Comparison of ENCODE assay signal across 18 cellular contexts in genomic region chr6:152671146-152671545, GRCh38. TPM values are rescaled to one million over a fixed set of nuclear protein-coding genes. Genes with fewer than 3 reads are reported as not detected.
"Had no signal": no experiment of that assay in that cellular context is flagged by ENCODE, and none has a peak within 500 bp of the region (broad histone marks: within the 10 kb centered on the region; RNA-seq: fewer than 3 reads in every experiment).

No MANE protein-coding gene starts in this region.

- FAIRE-seq: keratinocyte had no signal

- DNase-seq: activated CD4-positive, alpha-beta T cell treated with anti-CD3 and anti-CD28 coated beads, Interleukin-2, amount 10 ng/mL, durations not matched to agents 24 days and 14 days; activated CD4-positive, CD25-positive, alpha-beta regulatory T cell; activated CD8-positive, alpha-beta memory T cell treated with anti-CD3 and anti-CD28 coated beads, Interleukin-2, amount 50 U/mL, for 48 hours; activated CD8-positive, alpha-beta T cell treated with anti-CD3 and anti-CD28 coated beads, Interleukin-2, amount 10 ng/mL, durations not matched to agents 7 days and 5 days; activated gamma-delta T cell treated with Interleukin-2 at 50 U/mL for 16 hours; activated naive CD8-positive, alpha-beta T cell treated with anti-CD3 and anti-CD28 coated beads for 36 hours; anterior cingulate cortex; cerebellar nuclear complex; left ventricle myocardium inferior; naive thymus-derived CD8-positive, alpha-beta T cell; right cardiac atrium; stimulated activated naive CD8-positive, alpha-beta T cell treated with anti-CD3 and anti-CD28 coated beads, Interleukin-15, amount 100 ng/mL, for 72 hours; T-helper 2 cell; testis; upper lobe of left lung had no signal

- ATAC-seq: activated CD8-positive, alpha-beta T cell treated with anti-CD3 and anti-CD28 coated beads, Interleukin-2, amount 10 ng/mL, durations not matched to agents 7 days and 5 days; gastroesophageal sphincter; naive thymus-derived CD8-positive, alpha-beta T cell; right cardiac atrium; stimulated activated naive CD8-positive, alpha-beta T cell treated with anti-CD3 and anti-CD28 coated beads, Interleukin-15, amount 100 ng/mL, for 72 hours had no signal

- H3K36me3 ChIP-seq: gastroesophageal sphincter, left ventricle myocardium inferior, upper lobe of left lung had no signal

- H3K27me3 ChIP-seq: gastroesophageal sphincter, testis, upper lobe of left lung had no signal

- H3K27ac ChIP-seq: gastroesophageal sphincter, left ventricle myocardium inferior, testis, upper lobe of left lung had no signal

- H3K9me3 ChIP-seq: gastroesophageal sphincter, testis, upper lobe of left lung had no signal

- H3K4me3 ChIP-seq: gastroesophageal sphincter, left ventricle myocardium inferior, testis, upper lobe of left lung had no signal

- H3K4me1 ChIP-seq: gastroesophageal sphincter, left ventricle myocardium inferior, testis, upper lobe of left lung had no signal

RNA-seq across cellular contexts. Expression of gene MYCT1, which starts 26.6 kb away (rescaled TPM):
- total RNA-seq: activated CD4-positive, alpha-beta T cell treated with anti-CD3 and anti-CD28 coated beads, Interleukin-2, amount 10 ng/mL, durations not matched to agents 24 days and 14 days; activated CD8-positive, alpha-beta T cell treated with anti-CD3 and anti-CD28 coated beads, Interleukin-2, amount 10 ng/mL, durations not matched to agents 7 days and 5 days; activated naive CD8-positive, alpha-beta T cell treated with anti-CD3 and anti-CD28 coated beads for 36 hours; epithelial cell of proximal tubule; naive thymus-derived CD8-positive, alpha-beta T cell had no signal
- polyA plus RNA-seq: naive thymus-derived CD8-positive, alpha-beta T cell had no signal
